Comparison of ENCODE assay signal across 12 cellular contexts in the genomic region with DNA sequence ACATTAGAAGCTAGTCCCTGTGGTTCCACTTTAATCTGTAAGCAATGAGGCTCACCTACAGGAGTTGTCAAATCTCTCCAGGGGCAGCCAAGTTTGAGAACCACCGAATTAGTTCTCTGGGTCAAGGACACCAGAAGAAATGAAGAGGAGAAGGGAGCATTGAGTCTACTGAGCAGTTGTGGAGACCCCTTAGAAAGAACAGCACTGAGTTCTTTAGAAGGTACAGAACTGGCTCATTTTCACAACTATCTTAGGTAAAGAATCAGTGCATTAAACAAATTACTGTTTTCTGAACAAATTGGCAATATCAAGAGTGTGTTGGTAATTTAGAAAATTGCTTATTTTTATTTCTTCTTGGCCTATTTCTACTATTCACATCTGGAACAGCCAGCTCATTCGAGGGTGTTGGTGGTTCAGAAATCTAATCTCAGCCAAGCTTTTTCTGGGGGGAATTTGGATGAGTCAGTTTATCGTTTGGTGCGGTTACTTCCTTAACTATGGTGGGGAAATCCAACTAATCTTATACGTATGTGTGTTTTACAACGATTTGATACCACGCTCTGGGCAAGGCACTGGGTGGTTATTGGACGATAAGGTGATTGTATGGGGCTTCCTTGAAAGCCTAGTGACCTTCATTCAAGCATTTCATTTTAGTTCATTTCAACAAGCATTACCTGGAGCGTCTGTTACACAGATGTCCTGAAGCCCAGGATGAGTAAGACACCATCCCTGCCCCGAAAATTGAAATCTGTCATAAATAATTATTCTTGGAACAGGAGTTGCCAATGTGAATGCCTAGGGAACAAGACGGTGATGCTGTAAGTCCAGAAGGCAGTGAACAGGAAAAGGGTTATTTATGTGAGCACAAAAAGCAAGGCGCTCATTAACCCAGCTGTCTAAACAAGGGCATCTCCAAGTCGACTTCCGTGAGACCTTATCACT. TPM values are rescaled to one million over a fixed set of nuclear protein-coding genes. Genes with fewer than 3 reads are reported as not detected.
DNase-seq lines count a peak whose midpoint lies in the region; ATAC-seq and TF ChIP-seq lines count a peak whose summit lies in the region.
"Had no signal": no experiment of that assay in that cellular context is flagged by ENCODE, and none has a peak within 500 bp of the region (broad histone marks: within the 10 kb centered on the region; RNA-seq: fewer than 3 reads in every experiment).

No MANE protein-coding gene starts in this region.

- TF ChIP-seq CTCF in fibroblast of mammary gland (conservative IDR thresholded peaks at IDR 0.05; ENCODE audit: control insufficient read depth, insufficient read depth, low read depth, low read length) (no peak), transverse colon (IDR thresholded peaks at IDR 0.05) (no peak), WTC11 (IDR thresholded peaks at IDR 0.05) (no peak), WERI-Rb-1 (IDR thresholded peaks at IDR 0.05; ENCODE audit: low read depth, low read length) (no peak)

- no peaks in the 10 kb centered on the region for H3K9me3 Mint-ChIP-seq in activated naive CD4-positive, alpha-beta T cell treated with anti-CD3 and anti-CD28 coated beads, Interleukin-2, amount 50 U/mL, for 72 hours
- H3K9me3 Mint-ChIP-seq in WTC11 = no peaks in the 10 kb centered on the region; the same call in 1 of the 2 replicates
- H3K9me3 Mint-ChIP-seq: stimulated activated naive B cell treated with anti-CD40 and anti-IgM and Interleukin-4, amounts not matched to agents 10 μg/mL and 1 μg/mL and 100 μg/mL, for 72 hours had no signal

- intact Hi-C loops in transverse colon (cut with DNase I; ENCODE audit: low total_unique reads) = no loop called here

- peak; percentile 20 for TF ChIP-seq POLR2A in transverse colon (IDR thresholded peaks at IDR 0.05)

- no peaks in the 10 kb centered on the region; the same call in 1 of the 2 replicates for H3K27me3 Mint-ChIP-seq in WTC11 (ENCODE audit: low read depth)

- WGBS in transverse colon (ENCODE audit: low coverage in 1 of 2), 2 donors = 30 to 42% methylated on average over 11 to 14 of the region's 14 CpGs

- peak; percentile 47 to 78 for ATAC-seq in activated naive CD4-positive, alpha-beta T cell treated with anti-CD3 and anti-CD28 coated beads, Interleukin-2, amount 50 U/mL, for 72 hours
- ATAC-seq in GM21447 (IDR thresholded peaks at IDR 0.05; ENCODE audit: unreplicated experiment) = no peak
- ATAC-seq in WTC11 = no peak

- no peak overlapping the region for H3K27ac Mint-ChIP-seq in activated naive CD4-positive, alpha-beta T cell treated with anti-CD3 and anti-CD28 coated beads, Interleukin-2, amount 50 U/mL, for 72 hours
- no peak overlapping the region for H3K27ac Mint-ChIP-seq in WTC11
- H3K27ac Mint-ChIP-seq: stimulated activated naive B cell treated with anti-CD40 and anti-IgM and Interleukin-4, amounts not matched to agents 10 μg/mL and 1 μg/mL and 100 μg/mL, for 72 hours had no signal

- H3K9me3 ChIP-seq in transverse colon (no peaks in the 10 kb centered on the region), WERI-Rb-1 (ENCODE audit: severe bottlenecking) (no peaks in the 10 kb centered on the region)
- H3K9me3 ChIP-seq: BLaER1 treated with 17β-estradiol and CSF1 and Interleukin-3, amounts not matched to agents 10 nM and 100 nM had no signal

- no peaks in the 10 kb centered on the region for H3K36me3 Mint-ChIP-seq in activated naive CD4-positive, alpha-beta T cell treated with anti-CD3 and anti-CD28 coated beads, Interleukin-2, amount 50 U/mL, for 72 hours
- H3K36me3 Mint-ChIP-seq in WTC11 = no peaks in the 10 kb centered on the region
- H3K36me3 Mint-ChIP-seq: stimulated activated naive B cell treated with anti-CD40 and anti-IgM and Interleukin-4, amounts not matched to agents 10 μg/mL and 1 μg/mL and 100 μg/mL, for 72 hours had no signal

- no peak for DNase-seq in activated naive CD4-positive, alpha-beta T cell treated with anti-CD3 and anti-CD28 coated beads, Interleukin-2, amount 50 U/mL, for 72 hours (ENCODE audit: low spot score in 2 of 2)
- no peak for DNase-seq in activated naive CD4-positive, alpha-beta T cell treated with anti-CD3 and anti-CD28 coated beads, Interleukin-2, amount 50 U/mL, for 16 hours
- peak; percentile 31 for DNase-seq in LoVo (ENCODE audit: low spot score)
- peak; percentile 95 for DNase-seq in fibroblast of mammary gland (ENCODE audit: low read depth)
- DNase-seq in transverse colon = no peak
- no peak for DNase-seq in WTC11 (ENCODE audit: low spot score)
- no peak for DNase-seq in WERI-Rb-1
- DNase-seq: activated gamma-delta T cell; dorsolateral prefrontal cortex; stimulated activated naive B cell treated with anti-CD40 and anti-IgM and Interleukin-4, amounts not matched to agents 10 μg/mL and 1 μg/mL and 100 μg/mL, for 72 hours had no signal

- no peaks in the 10 kb centered on the region for H3K36me3 ChIP-seq in transverse colon
- no peaks in the 10 kb centered on the region for H3K36me3 ChIP-seq in WERI-Rb-1
- H3K36me3 ChIP-seq: BLaER1 treated with 17β-estradiol and CSF1 and Interleukin-3, amounts not matched to agents 10 nM and 100 nM had no signal

- CTCF ChIA-PET in WTC11 (lab: Charles Lee) = interaction anchor here (0.6 to 1.3 kb wide), 2 partner anchors 16 to 52 kb away, joined by 3 to 5 read pairs; no protein-coding TSS in a partner anchor

- H3K4me1 Mint-ChIP-seq in WTC11 = no peaks in the 10 kb centered on the region
- H3K4me1 Mint-ChIP-seq: stimulated activated naive B cell treated with anti-CD40 and anti-IgM and Interleukin-4, amounts not matched to agents 10 μg/mL and 1 μg/mL and 100 μg/mL, for 72 hours had no signal

- H3K4me1 ChIP-seq in transverse colon = peaks cover 13 to 56% (median 30%) of the 10 kb centered on the region in 4 donors

- H3K27me3 ChIP-seq in transverse colon = no peaks in the 10 kb centered on the region
- no peaks in the 10 kb centered on the region for H3K27me3 ChIP-seq in WERI-Rb-1 (ENCODE audit: insufficient read depth, low read depth, severe bottlenecking)
- H3K27me3 ChIP-seq: BLaER1 treated with 17β-estradiol and CSF1 and Interleukin-3, amounts not matched to agents 10 nM and 100 nM had no signal

- POLR2A ChIA-PET in WTC11 (lab: Charles Lee) = no interaction called here

- no peak overlapping the region for H3K4me3 Mint-ChIP-seq in WTC11
- H3K4me3 Mint-ChIP-seq: stimulated activated naive B cell treated with anti-CD40 and anti-IgM and Interleukin-4, amounts not matched to agents 10 μg/mL and 1 μg/mL and 100 μg/mL, for 72 hours had no signal

- no peak for TF ChIP-seq EP300 in transverse colon (IDR thresholded peaks at IDR 0.05; ENCODE audit: low read depth)

- in situ Hi-C loops in transverse colon (cut with MboI; ENCODE audit: low pct_ligation_motif_present in 1 of 4, low pct_unique_long_range_greater_than_20kb in 1 of 4, low sequenced_read_pairs in 3 of 4) = no loop called here

- H3K4me3 ChIP-seq in fibroblast of mammary gland (ENCODE audit: control insufficient read depth, low read depth, low read length) (no peak overlapping the region), transverse colon (no peak overlapping the region), WERI-Rb-1 (ENCODE audit: low read depth, low read length) (no peak overlapping the region)
- H3K4me3 ChIP-seq: BLaER1 treated with 17β-estradiol and CSF1 and Interleukin-3, amounts not matched to agents 10 nM and 100 nM; dorsolateral prefrontal cortex had no signal

- peak overlapping the region; percentile 73 to 88 (median 84) for H3K27ac ChIP-seq in transverse colon
- H3K27ac ChIP-seq in WERI-Rb-1 = no peak overlapping the region
- H3K27ac ChIP-seq: BLaER1 treated with 17β-estradiol and CSF1 and Interleukin-3, amounts not matched to agents 10 nM and 100 nM; dorsolateral prefrontal cortex had no signal

TF ChIP-seq in WTC11, 78 proteins besides CTCF, POLR2A, EP300 and RAD21 (continues in another document):
- TF ChIP-seq TCF7 (CRISPR knock-in tag; IDR thresholded peaks at IDR 0.05; ENCODE audit: low read depth) (no peak), PREB (CRISPR knock-in tag; IDR thresholded peaks at IDR 0.05; ENCODE audit: borderline replicate concordance) (no peak), FOXK1 (CRISPR knock-in tag; IDR thresholded peaks at IDR 0.05) (no peak), MYBL2 (CRISPR knock-in tag; IDR thresholded peaks at IDR 0.05) (no peak), ZNF416 (CRISPR knock-in tag; IDR thresholded peaks at IDR 0.05) (no peak), ZNF425 (CRISPR knock-in tag; conservative IDR thresholded peaks at IDR 0.05) (no peak)

RNA-seq across cellular contexts. Expression of gene TMPRSS2, which starts 52.0 kb away (rescaled TPM):
- total RNA-seq in activated naive CD4-positive, alpha-beta T cell treated with anti-CD3 and anti-CD28 coated beads, Interleukin-2, amount 50 U/mL, for 72 hours = not detected
- total RNA-seq in transverse colon = 100 to 1,000 TPM in 3 of 4 donors, 10 to 100 TPM in 1; 65.3 to 557 (median 485) TPM
- 8.5 to 10.4 TPM (median 8.9 TPM) in 3 replicates for total RNA-seq in WTC11 (2021)

Comparison
In these comparisons a context has a peak if more than half of its experiments do, and no peak if none do; other contexts are left out.
1. ATAC-seq: peak in activated naive CD4-positive, alpha-beta T cell treated with anti-CD3 and anti-CD28 coated beads, Interleukin-2, amount 50 U/mL, for 72 hours (2 of 2); none in GM21447 (single experiment) and WTC11 (single experiment).
2. DNase-seq: peak in LoVo (single experiment) and fibroblast of mammary gland (single experiment); none in activated naive CD4-positive, alpha-beta T cell treated with anti-CD3 and anti-CD28 coated beads, Interleukin-2, amount 50 U/mL, for 72 hours (0 of 2), activated naive CD4-positive, alpha-beta T cell treated with anti-CD3 and anti-CD28 coated beads, Interleukin-2, amount 50 U/mL, for 16 hours (single experiment), transverse colon (single experiment), WTC11 (single experiment) and WERI-Rb-1 (single experiment).